In the genomic region with DNA sequence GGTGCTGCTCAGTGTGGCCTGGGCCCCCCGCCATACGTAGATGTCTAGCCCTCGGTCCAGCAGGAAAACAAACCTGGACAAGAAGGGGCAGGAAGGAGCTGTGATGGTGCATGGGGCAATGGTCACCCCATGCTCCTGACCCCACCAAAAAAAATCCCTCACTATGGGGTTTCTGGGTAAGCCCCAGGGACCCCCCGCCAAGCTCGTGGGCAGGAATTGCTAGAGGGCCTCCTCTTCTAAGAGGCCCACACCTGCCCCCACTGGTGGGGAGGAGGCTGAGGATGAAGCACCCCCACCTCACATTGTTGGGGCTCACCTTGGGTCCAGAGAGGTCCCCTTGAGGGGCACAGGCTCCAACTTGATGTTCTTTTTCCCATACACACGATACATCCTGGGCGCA, we compare ENCODE assay signal across 14 cellular contexts. TPM values are rescaled to one million over a fixed set of nuclear protein-coding genes. Genes with fewer than 3 reads are reported as not detected.
DNase-seq lines count a peak whose midpoint lies in the region; ATAC-seq and TF ChIP-seq lines count a peak whose summit lies in the region.
"Had no signal": no experiment of that assay in that cellular context is flagged by ENCODE, and none has a peak within 500 bp of the region (broad histone marks: within the 10 kb centered on the region; RNA-seq: fewer than 3 reads in every experiment).

No MANE protein-coding gene starts in this region.

- H3K4me3 ChIP-seq in right cardiac atrium (ENCODE audit: low read length) (no peak overlapping the region), psoas muscle (no peak overlapping the region)
- H3K4me3 ChIP-seq: GM12878, Peyer's patch had no signal

- peak overlapping the region; percentile 83 for H3K4me3 Mint-ChIP-seq in endothelial cell (ENCODE audit: unreplicated experiment)
- no peak overlapping the region for H3K4me3 Mint-ChIP-seq in stimulated activated naive CD8-positive, alpha-beta T cell treated with anti-CD3 and anti-CD28 coated beads, Interleukin-15, amount 100 ng/mL, for 72 hours
- H3K4me3 Mint-ChIP-seq: activated CD8-positive, alpha-beta T cell treated with anti-CD3 and anti-CD28 coated beads, Interleukin-2, amount 10 ng/mL, durations not matched to agents 7 days and 5 days; IgD-negative memory B cell had no signal

- H3K4me1 Mint-ChIP-seq in endothelial cell (ENCODE audit: unreplicated experiment) = peaks cover 9% of the 10 kb centered on the region
- H3K4me1 Mint-ChIP-seq in stimulated activated naive CD8-positive, alpha-beta T cell treated with anti-CD3 and anti-CD28 coated beads, Interleukin-15, amount 100 ng/mL, for 72 hours = peaks cover 21% of the 10 kb centered on the region

- H3K27ac ChIP-seq in right cardiac atrium (ENCODE audit: low read length) (peak overlapping the region; percentile 54), psoas muscle (peak overlapping the region; percentile 61)
- H3K27ac ChIP-seq: C4-2B, foreskin keratinocyte had no signal

- no peaks in the 10 kb centered on the region for H3K9me3 Mint-ChIP-seq in endothelial cell (ENCODE audit: unreplicated experiment)
- H3K9me3 Mint-ChIP-seq in stimulated activated naive CD8-positive, alpha-beta T cell treated with anti-CD3 and anti-CD28 coated beads, Interleukin-15, amount 100 ng/mL, for 72 hours = no peaks in the 10 kb centered on the region
- H3K9me3 Mint-ChIP-seq: IgD-negative memory B cell had no signal

- intact Hi-C loops in right cardiac atrium (cut with DNase I) (no loop called here), Right ventricle myocardium superior (cut with DNase I) (no loop called here), psoas muscle (cut with DNase I) (no loop called here)

- H3K27me3 ChIP-seq in right cardiac atrium (ENCODE audit: control insufficient read depth, insufficient read depth) (no peaks in the 10 kb centered on the region), psoas muscle (ENCODE audit: insufficient read depth in 3 of 3, low read length in 2 of 3) (no peaks in the 10 kb centered on the region)
- H3K27me3 ChIP-seq: foreskin keratinocyte, Peyer's patch had no signal

- peaks cover 12 to 99% of the 10 kb centered on the region in 2 donors for H3K36me3 ChIP-seq in psoas muscle (ENCODE audit: insufficient read depth in 1 of 2, low read depth in 1 of 2)

- H3K4me1 ChIP-seq in right cardiac atrium (ENCODE audit: control insufficient read depth, insufficient read depth, low read length) (no peaks in the 10 kb centered on the region), psoas muscle (peaks cover 3% of the 10 kb centered on the region)

- TF ChIP-seq CTCF in endothelial cell (IDR thresholded peaks at IDR 0.05; ENCODE audit: unreplicated experiment) = no peak
- no peak for TF ChIP-seq CTCF in psoas muscle (IDR thresholded peaks at IDR 0.05)

- 72% methylated on average over 7 of the region's 7 CpGs for WGBS in right cardiac atrium
- WGBS in psoas muscle, 3 donors = 74 to 84% (median 81%) methylated on average over 7 of the region's 7 CpGs

- H3K9me3 ChIP-seq in right cardiac atrium (ENCODE audit: control insufficient read depth, low read length) (no peaks in the 10 kb centered on the region), psoas muscle (no peaks in the 10 kb centered on the region)
- H3K9me3 ChIP-seq: Peyer's patch had no signal

- ATAC-seq in right cardiac atrium (no peak), Right ventricle myocardium superior (ENCODE audit: poor library complexity) (no peak), psoas muscle (peak in 1 of 4 donors; percentile 1)
- no peak for ATAC-seq in stimulated activated naive CD8-positive, alpha-beta T cell treated with anti-CD3 and anti-CD28 coated beads, Interleukin-15, amount 100 ng/mL, for 72 hours

- peaks cover 10% of the 10 kb centered on the region for H3K27me3 Mint-ChIP-seq in endothelial cell (ENCODE audit: unreplicated experiment)
- H3K27me3 Mint-ChIP-seq in stimulated activated naive CD8-positive, alpha-beta T cell treated with anti-CD3 and anti-CD28 coated beads, Interleukin-15, amount 100 ng/mL, for 72 hours = no peaks in the 10 kb centered on the region
- H3K27me3 Mint-ChIP-seq: IgD-negative memory B cell had no signal

- H3K27ac Mint-ChIP-seq in endothelial cell (ENCODE audit: unreplicated experiment) = no peak overlapping the region
- no peak overlapping the region for H3K27ac Mint-ChIP-seq in stimulated activated naive CD8-positive, alpha-beta T cell treated with anti-CD3 and anti-CD28 coated beads, Interleukin-15, amount 100 ng/mL, for 72 hours

- DNase-seq in right cardiac atrium (no peak), Right ventricle myocardium superior (no peak), endothelial cell (ENCODE audit: low spot score) (no peak), psoas muscle (no peak), CD1c-positive myeloid dendritic cell (ENCODE audit: extremely low spot score) (no peak), NCI-H2196 treated with DMSO at 0.1 percent for 48 hours (lab: John Stamatoyannopoulos, UW; ENCODE audit: unreplicated experiment) (no peak), DMS79 treated with DMSO at 0.1 percent for 48 hours (lab: John Stamatoyannopoulos, UW) (no peak)
- no peak for DNase-seq in stimulated activated naive CD8-positive, alpha-beta T cell treated with anti-CD3 and anti-CD28 coated beads, Interleukin-15, amount 100 ng/mL, for 72 hours

- H3K36me3 Mint-ChIP-seq in endothelial cell (ENCODE audit: low read depth, unreplicated experiment) = peaks cover 39% of the 10 kb centered on the region

RNA-seq across cellular contexts. Expression of a gene that starts 9.7 kb away (rescaled TPM):
- total RNA-seq in right cardiac atrium (100 to 1,000 TPM; 176 to 217 (median 194) TPM), Right ventricle myocardium superior (269 TPM), endothelial cell (ENCODE audit: unreplicated experiment) (355 TPM), psoas muscle (100 to 1,000 TPM; 517 to 816 (median 599) TPM)
- polyA plus RNA-seq in right cardiac atrium (166 TPM), psoas muscle (100 to 1,000 TPM; 379 to 491 (median 476) TPM)

RNA-seq across cellular contexts. Expression of a gene that starts 11.7 kb away (rescaled TPM):
- total RNA-seq in right cardiac atrium (10 to 100 TPM; 17.6 to 20.7 (median 19.6) TPM), Right ventricle myocardium superior (32.7 TPM), endothelial cell (ENCODE audit: unreplicated experiment) (11.6 TPM), psoas muscle (10 to 100 TPM; 14.3 to 28.4 (median 22.0) TPM)
- polyA plus RNA-seq in right cardiac atrium (13.1 TPM), psoas muscle (10 to 100 TPM in 2 of 3 donors, 1 to 10 TPM in 1; 8.1 to 18.4 (median 11.6) TPM)

RNA-seq across cellular contexts. Expression of a gene that starts 23.4 kb away (rescaled TPM):
- total RNA-seq in right cardiac atrium = 10 to 100 TPM; 11.2 to 13.9 (median 12.6) TPM
- polyA plus RNA-seq in right cardiac atrium = 8.6 TPM
- total RNA-seq in Right ventricle myocardium superior = 7.9 TPM
- 57.2 TPM for total RNA-seq in endothelial cell (ENCODE audit: unreplicated experiment)
- total RNA-seq in psoas muscle = 1 to 10 TPM; 6.6 to 9.4 (median 8.5) TPM
- 1 to 10 TPM; 5.1 to 9.5 (median 6.2) TPM for polyA plus RNA-seq in psoas muscle
